14 cellular contexts compared by ENCODE assay signal in the genomic region with DNA sequence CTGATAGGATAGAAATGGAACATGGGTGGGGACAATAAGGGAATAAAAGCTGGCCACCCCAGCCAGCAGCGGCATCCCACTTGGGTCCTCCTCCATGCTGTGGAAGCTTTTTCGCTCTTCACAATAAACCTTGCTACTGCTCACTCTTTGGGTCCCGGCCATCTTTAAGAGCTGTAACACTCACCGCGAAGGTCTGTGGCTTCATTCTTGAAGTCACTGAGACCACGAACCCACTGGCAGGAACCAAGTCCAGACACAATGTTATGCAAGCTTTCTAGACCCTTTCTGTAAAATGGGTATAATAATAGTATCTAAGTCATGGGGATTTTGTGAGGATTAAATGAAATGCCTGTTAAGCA. TPM values are rescaled to one million over a fixed set of nuclear protein-coding genes. Genes with fewer than 3 reads are reported as not detected.
A peak's percentile ranks its signal among the peaks of the same experiment; 100 is the strongest.
DNase-seq lines count a peak whose midpoint lies in the region; ATAC-seq and TF ChIP-seq lines count a peak whose summit lies in the region.
"Had no signal": no experiment of that assay in that cellular context is flagged by ENCODE, and none has a peak within 500 bp of the region (broad histone marks: within the 10 kb centered on the region; RNA-seq: fewer than 3 reads in every experiment).

No MANE protein-coding gene starts in this region.

- peak overlapping the region; percentile 55 for H3K27ac Mint-ChIP-seq in activated CD8-positive, alpha-beta memory T cell treated with anti-CD3 and anti-CD28 coated beads, Interleukin-2, amount 10 ng/mL, durations not matched to agents 7 days and 5 days
- peak overlapping the region; percentile 78 to 99 for H3K27ac Mint-ChIP-seq in T-cell

- no peak for TF ChIP-seq EP300 in stomach (IDR thresholded peaks at IDR 0.05)

- TF ChIP-seq CTCF in esophagus squamous epithelium (IDR thresholded peaks at IDR 0.05) = peak in 1 of 6 experiments; percentile 2
- no peak for TF ChIP-seq CTCF in stomach (IDR thresholded peaks at IDR 0.05)

- POLR2A ChIA-PET in T-cell (lab: Charles Lee) = interaction anchor here (0.6 to 6.1 kb wide), 4 partner anchors 14 to 195 kb away, joined by 3 to 148 read pairs (median 4); a partner anchor contains a TSS

- H3K27me3 ChIP-seq in esophagus squamous epithelium = no peaks in the 10 kb centered on the region
- no peaks in the 10 kb centered on the region for H3K27me3 ChIP-seq in stomach
- H3K27me3 ChIP-seq: heart left ventricle had no signal

- peak; percentile 62 for DNase-seq in activated CD8-positive, alpha-beta memory T cell treated with anti-CD3 and anti-CD28 coated beads, Interleukin-2, amount 10 ng/mL, durations not matched to agents 7 days and 5 days
- no peak for DNase-seq in activated CD8-positive, alpha-beta memory T cell treated with anti-CD3 and anti-CD28 coated beads, Interleukin-2, amount 50 U/mL, for 4 hours
- no peak for DNase-seq in T-cell
- no peak for DNase-seq in esophagus squamous epithelium (lab: John Stamatoyannopoulos, UW)
- no peak for DNase-seq in stomach
- DNase-seq in foreskin melanocyte = no peak
- no peak for DNase-seq in cortex of kidney (lab: John Stamatoyannopoulos, UW)
- DNase-seq: activated T-cell treated with anti-CD3 and anti-CD28 coated beads, Interleukin-2, amount 50 U/mL, for 48 hours; GM23248; heart left ventricle; nucleus accumbens; stimulated activated CD4-positive, alpha-beta T cell treated with anti-CD3 and anti-CD28 coated beads, Interleukin-12 subunit alpha, Interleukin-12 subunit beta, amount 100 ng/mL, for 4 hours had no signal

- peaks cover 12% of the 10 kb centered on the region for H3K27me3 Mint-ChIP-seq in activated CD8-positive, alpha-beta memory T cell treated with anti-CD3 and anti-CD28 coated beads, Interleukin-2, amount 10 ng/mL, durations not matched to agents 7 days and 5 days
- no peaks in the 10 kb centered on the region for H3K27me3 Mint-ChIP-seq in T-cell

- peaks cover 9% of the 10 kb centered on the region for H3K36me3 Mint-ChIP-seq in activated CD8-positive, alpha-beta memory T cell treated with anti-CD3 and anti-CD28 coated beads, Interleukin-2, amount 10 ng/mL, durations not matched to agents 7 days and 5 days
- H3K36me3 Mint-ChIP-seq in T-cell = no peaks in the 10 kb centered on the region
- H3K36me3 Mint-ChIP-seq: brain had no signal

- peaks cover 35% of the 10 kb centered on the region for H3K4me1 Mint-ChIP-seq in activated CD8-positive, alpha-beta memory T cell treated with anti-CD3 and anti-CD28 coated beads, Interleukin-2, amount 10 ng/mL, durations not matched to agents 7 days and 5 days
- H3K4me1 Mint-ChIP-seq in T-cell = peaks cover 28 to 42% (median 28%) of the 10 kb centered on the region in 3 donors

- no peak for ATAC-seq in activated CD8-positive, alpha-beta memory T cell treated with anti-CD3 and anti-CD28 coated beads, Interleukin-2, amount 10 ng/mL, durations not matched to agents 7 days and 5 days
- ATAC-seq in T-cell (replicated peaks in 1 of 4) (no peak), GM21528 (IDR thresholded peaks at IDR 0.05; ENCODE audit: low FRiP score, unreplicated experiment) (no peak)
- ATAC-seq: heart left ventricle had no signal

- no peak overlapping the region for H3K4me3 Mint-ChIP-seq in activated CD8-positive, alpha-beta memory T cell treated with anti-CD3 and anti-CD28 coated beads, Interleukin-2, amount 10 ng/mL, durations not matched to agents 7 days and 5 days
- peak overlapping the region in 1 of 3 donors; percentile 28 for H3K4me3 Mint-ChIP-seq in T-cell

- H3K9me3 ChIP-seq in esophagus squamous epithelium = no peaks in the 10 kb centered on the region
- no peaks in the 10 kb centered on the region for H3K9me3 ChIP-seq in stomach
- H3K9me3 ChIP-seq: heart left ventricle had no signal

- H3K36me3 ChIP-seq in esophagus squamous epithelium (no peaks in the 10 kb centered on the region), stomach (no peaks in the 10 kb centered on the region)
- H3K36me3 ChIP-seq: heart left ventricle had no signal

- H3K27ac ChIP-seq in esophagus squamous epithelium (peak overlapping the region; percentile 90 to 94 (median 92)), stomach (peak overlapping the region; percentile 70 to 97 (median 92))

- whole genome bisulfite sequencing in esophagus squamous epithelium, 2 donors = 85 to 94% methylated on average over 6 of the region's 6 CpGs
- 87 to 99% (median 93%) methylated on average over 6 of the region's 6 CpGs for WGBS in stomach, 5 donors

- TF ChIP-seq POLR2A in esophagus squamous epithelium (IDR thresholded peaks at IDR 0.05) = no peak
- no peak for TF ChIP-seq POLR2A in stomach (IDR thresholded peaks at IDR 0.05)

- H3K4me1 ChIP-seq in esophagus squamous epithelium (peaks cover 0 to 46% (median 3%) of the 10 kb centered on the region in 3 donors), stomach (peaks cover 4 to 13% (median 8%) of the 10 kb centered on the region in 4 donors)

- intact Hi-C loops in esophagus squamous epithelium (cut with DNase I) (no loop called here), stomach (cut with DNase I; ENCODE audit: low total_unique reads) (no loop called here)

- CTCF ChIA-PET in activated CD8-positive, alpha-beta memory T cell treated with anti-CD3 and anti-CD28 coated beads, Interleukin-2, amount 10 ng/mL, durations not matched to agents 7 days and 5 days (lab: Charles Lee) = interaction anchor here (1.4 to 4.0 kb wide), 2 partner anchors 15 to 76 kb away, joined by 3 to 38 read pairs; no protein-coding TSS in a partner anchor
- CTCF ChIA-PET in T-cell (lab: Charles Lee) = no interaction called here

- no peaks in the 10 kb centered on the region for H3K9me3 Mint-ChIP-seq in activated CD8-positive, alpha-beta memory T cell treated with anti-CD3 and anti-CD28 coated beads, Interleukin-2, amount 10 ng/mL, durations not matched to agents 7 days and 5 days (ENCODE audit: low read depth)
- H3K9me3 Mint-ChIP-seq in T-cell = no peaks in the 10 kb centered on the region

- H3K4me3 ChIP-seq in esophagus squamous epithelium (no peak overlapping the region), stomach (no peak overlapping the region)
- H3K4me3 ChIP-seq: GM23248, heart left ventricle had no signal

RNA-seq across cellular contexts. Expression of a gene that starts 48.9 kb away (rescaled TPM):
- 100 to 1,000 TPM; 187 to 214 TPM for total RNA-seq in activated CD8-positive, alpha-beta memory T cell treated with anti-CD3 and anti-CD28 coated beads, Interleukin-2, amount 10 ng/mL, durations not matched to agents 7 days and 5 days
- total RNA-seq in T-cell (100 to 1,000 TPM; 176 to 286 (median 272) TPM), esophagus squamous epithelium (100 to 1,000 TPM; 208 to 339 (median 285) TPM), stomach (100 to 1,000 TPM in 3 of 5 donors, 10 to 100 TPM in 2; 69.5 to 317 (median 295) TPM)
- polyA plus RNA-seq in stomach = 100 to 1,000 TPM; 121 to 231 (median 205) TPM
